ENCODE assay signal across 8 cellular contexts in the genomic region with DNA sequence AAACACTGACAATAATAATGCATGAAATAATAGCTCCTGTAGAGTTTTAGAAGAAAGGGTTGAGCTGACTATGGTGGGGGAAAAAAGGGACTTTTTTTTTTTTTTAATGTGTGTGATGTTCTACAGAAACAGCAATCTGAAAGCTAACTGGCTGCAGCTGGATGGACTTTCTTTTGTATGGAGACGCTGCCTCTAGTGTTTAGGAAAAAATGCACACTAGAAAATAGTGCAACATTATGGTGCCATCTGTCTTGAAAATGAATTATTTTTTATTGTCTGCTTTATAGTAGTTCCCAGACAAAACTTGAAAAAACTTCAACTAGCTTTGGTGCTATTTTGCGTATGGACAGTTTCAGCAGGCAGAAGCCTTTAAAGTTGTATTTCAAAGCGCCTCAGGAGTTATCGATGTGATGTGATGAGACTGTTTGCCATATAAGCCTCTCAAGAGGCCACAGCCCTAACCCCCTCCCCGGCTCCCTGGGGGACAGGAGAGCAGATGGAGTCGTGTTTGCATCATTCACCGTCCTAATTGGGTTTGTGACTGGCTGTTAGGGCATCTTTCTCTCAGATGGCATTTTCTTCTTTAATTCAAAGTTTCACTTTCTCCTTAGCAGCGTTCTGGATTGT.
DNase-seq lines count a peak whose midpoint lies in the region; ATAC-seq, FAIRE-seq and TF ChIP-seq lines count a peak whose summit lies in the region.

No MANE protein-coding gene starts in this region.

- H3K27me3 ChIP-seq in BJ (ENCODE audit: control insufficient read depth, insufficient read depth, low read length) (0 out of 2 replicates have a peak, but pooled peaks cover 1% of the 10 kb centered on the region), ascending aorta (no peaks in the 10 kb centered on the region), keratinocyte (ENCODE audit: control insufficient read depth, extremely low read depth, insufficient read depth, low read length) (no peaks in the 10 kb centered on the region), upper lobe of right lung (no peaks in the 10 kb centered on the region)

- H2AFZ ChIP-seq in keratinocyte (ENCODE audit: control insufficient read depth, low read length), result no peak overlapping the region

- H3K9me1 ChIP-seq in keratinocyte (ENCODE audit: control insufficient read depth, extremely low read depth, insufficient read depth, low read length), result no peaks in the 10 kb centered on the region

- no peaks in the 10 kb centered on the region for H4K20me1 ChIP-seq in keratinocyte (ENCODE audit: control insufficient read depth, extremely low read depth, insufficient read depth, low read length)

- dilution Hi-C loops in keratinocyte (cut with MboI; ENCODE audit: extremely low pct_ligation_motif_present, low sequenced_read_pairs), result no loop called here

- H3K36me3 ChIP-seq in BJ (ENCODE audit: control insufficient read depth, insufficient read depth, low read length) (no peaks in the 10 kb centered on the region), ascending aorta (no peaks in the 10 kb centered on the region), keratinocyte (ENCODE audit: control insufficient read depth in 2 of 2, extremely low read depth in 1 of 2, insufficient read depth in 2 of 2, low read length in 2 of 2) (no peaks in the 10 kb centered on the region), upper lobe of right lung (no peaks in the 10 kb centered on the region)

- H3K27ac ChIP-seq in ascending aorta (peak overlapping the region in 1 of 2 donors; percentile 29), keratinocyte (ENCODE audit: control insufficient read depth, insufficient read depth, low read length) (no peak overlapping the region), upper lobe of right lung (no peak overlapping the region)

- ATAC-seq in upper lobe of right lung (no peak), HG03039 (IDR thresholded peaks at IDR 0.05; ENCODE audit: unreplicated experiment) (no peak), GM21737 (IDR thresholded peaks at IDR 0.05; ENCODE audit: unreplicated experiment) (no peak), GM19023 (IDR thresholded peaks at IDR 0.05; ENCODE audit: unreplicated experiment) (no peak)

- TF ChIP-seq CTCF in BJ (IDR thresholded peaks at IDR 0.05; ENCODE audit: insufficient read depth, low read depth, low read length) (peak; percentile 64), ascending aorta (IDR thresholded peaks at IDR 0.05) (peak; percentile 66 to 76 (median 72)), keratinocyte (optimal IDR thresholded peaks at IDR 0.05 in 1 of 3, IDR thresholded peaks at IDR 0.05 in 1 of 3, conservative IDR thresholded peaks at IDR 0.05 in 1 of 3; ENCODE audit: extremely low read depth in 1 of 3, insufficient read depth in 2 of 3, low read length in 3 of 3) (peak in 2 of 3 experiments; percentile 42 to 48), upper lobe of right lung (IDR thresholded peaks at IDR 0.05) (peak; percentile 31)

- no peak overlapping the region for H3K4me2 ChIP-seq in keratinocyte (ENCODE audit: control insufficient read depth, extremely low read depth, insufficient read depth, low read depth, low read length)

- no peaks in the 10 kb centered on the region for H3K9me3 ChIP-seq in ascending aorta
- no peaks in the 10 kb centered on the region for H3K9me3 ChIP-seq in keratinocyte (ENCODE audit: control insufficient read depth, low read depth, low read length)
- no peaks in the 10 kb centered on the region for H3K9me3 ChIP-seq in upper lobe of right lung

- H3K9ac ChIP-seq in keratinocyte (ENCODE audit: control insufficient read depth, extremely low read depth, insufficient read depth, low read length), result no peak overlapping the region

- DNase-seq in BJ (ENCODE audit: low read depth) (no peak), M059J (ENCODE audit: low read depth) (peak; percentile 46), ascending aorta (ENCODE audit: low spot score in 2 of 2) (no peak), keratinocyte (ENCODE audit: low read depth, low spot score) (no peak), upper lobe of right lung (no peak)

- no peaks in the 10 kb centered on the region for H3K79me2 ChIP-seq in keratinocyte (ENCODE audit: control insufficient read depth, insufficient read depth, low read length)

- CTCF ChIA-PET in BJ (lab: Yijun Ruan, JAX), result interaction anchor here (0.6 to 6.5 kb wide), 43 partner anchors 9 to 566 kb away, joined by 3 to 94 read pairs (median 4); partner anchors contain the start of genes FAM98A and LTBP1

- POLR2A ChIA-PET in BJ (lab: Charles Lee), result interaction anchor here (0.6 to 0.8 kb wide), 2 partner anchors 12 to 221 kb away, joined by 5 read pairs; no protein-coding TSS in a partner anchor

- FAIRE-seq in keratinocyte (lab: Jason Lieb, UNC), result peak; percentile 51

- H3K4me3 ChIP-seq in BJ (ENCODE audit: low read depth, low read length) (peak overlapping the region; percentile 21), ascending aorta (peak overlapping the region; percentile 27 to 67), keratinocyte (ENCODE audit: control insufficient read depth in 2 of 3, extremely low read depth in 1 of 3, insufficient read depth in 2 of 3, low read depth in 1 of 3, low read length in 3 of 3) (no peak overlapping the region), upper lobe of right lung (no peak overlapping the region)

- intact Hi-C loops in ascending aorta (cut with DNase I), result loop anchor here (1.0 to 2.0 kb wide), 6 partner anchors 87 to 549 kb away; partner anchors contain the start of gene LTBP1
- intact Hi-C loops in upper lobe of right lung (cut with DNase I), result no loop called here

- H3K4me1 ChIP-seq in ascending aorta (peaks cover 0 to 12% of the 10 kb centered on the region in 2 donors), keratinocyte (ENCODE audit: control insufficient read depth, extremely low read depth, insufficient read depth, low read length) (peaks cover 12% of the 10 kb centered on the region), upper lobe of right lung (no peaks in the 10 kb centered on the region)

Comparison
In these comparisons a context has a peak if more than half of its experiments do, and no peak if none do; other contexts are left out.
1. H3K4me3 ChIP-seq: peak in BJ (single experiment) and ascending aorta (2 of 2); none in keratinocyte (0 of 3) and upper lobe of right lung (single experiment).
2. Peak in every context shown above with its lines, with median percentiles within 50 percentile points of each other: CTCF ChIP-seq.